ENCODE assay signal across 15 cellular contexts in the genomic region with DNA sequence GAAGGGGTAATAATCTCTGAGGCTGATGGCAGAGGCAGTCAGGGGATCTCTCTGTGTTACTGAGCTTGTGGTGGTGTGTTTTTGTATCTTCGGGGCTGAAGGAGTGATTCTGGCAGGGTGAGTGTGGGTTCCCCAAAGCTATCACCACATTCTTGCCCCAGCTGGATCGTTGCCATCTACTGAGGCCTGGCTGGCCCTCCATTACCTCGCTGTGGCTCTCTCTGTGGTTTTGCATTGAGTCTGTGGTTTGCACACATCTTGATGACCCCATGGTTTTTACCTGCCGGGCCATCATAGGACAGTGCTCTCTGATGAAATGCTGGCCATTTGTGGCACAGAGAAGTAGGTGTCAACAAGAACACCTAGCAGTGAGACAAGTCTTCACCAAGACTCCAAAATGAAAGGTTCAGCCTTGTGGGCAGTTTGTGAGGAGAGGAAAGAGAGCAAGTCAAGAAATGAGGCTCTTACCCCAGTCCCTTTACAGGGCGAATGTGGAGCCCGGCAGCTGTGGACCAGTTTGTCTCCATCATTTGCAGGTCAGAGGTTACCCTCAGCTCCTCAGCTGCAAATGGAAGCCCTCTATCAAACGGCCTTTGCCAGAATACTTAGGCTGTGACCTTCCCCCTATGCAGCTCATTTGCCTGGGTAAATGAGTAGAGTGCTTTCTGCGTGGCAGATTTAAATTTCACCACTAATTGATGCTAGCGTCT.
A peak's percentile ranks its signal among the peaks of the same experiment; 100 is the strongest.
DNase-seq lines count a peak whose midpoint lies in the region; ATAC-seq, FAIRE-seq and TF ChIP-seq lines count a peak whose summit lies in the region.
"Had no signal": no experiment of that assay in that cellular context is flagged by ENCODE, and none has a peak within 500 bp of the region (broad histone marks: within the 10 kb centered on the region; RNA-seq: fewer than 3 reads in every experiment).

No MANE protein-coding gene starts in this region.

- peaks cover 53% of the 10 kb centered on the region for H3K36me3 Mint-ChIP-seq in endodermal cell (ENCODE audit: low read depth)

- no peaks in the 10 kb centered on the region for H3K79me1 ChIP-seq in trophoblast cell (ENCODE audit: low read length)

- H3K27ac ChIP-seq in Panc1 (ENCODE audit: low read length) = no peak overlapping the region
- peak overlapping the region; percentile 29 for H3K27ac ChIP-seq in endodermal cell (ENCODE audit: low read depth, low read length)
- H3K27ac ChIP-seq in small intestine (ENCODE audit: low read depth in 1 of 2, low read length in 1 of 2) = peak overlapping the region; percentile 72 to 78
- H3K27ac ChIP-seq in left lung = no peak overlapping the region
- H3K27ac ChIP-seq in trophoblast cell (ENCODE audit: low read depth, low read length) = no peak overlapping the region
- H3K27ac ChIP-seq: cardiac muscle cell, SJCRH30 had no signal

- H2BK5ac ChIP-seq in trophoblast cell (ENCODE audit: low read depth, low read length, poor library complexity) = no peak overlapping the region

- H4K8ac ChIP-seq in trophoblast cell (ENCODE audit: low read depth, low read length) = no peak overlapping the region

- H3K4me1 ChIP-seq in Panc1 (ENCODE audit: control insufficient read depth, insufficient read depth, low read length) (peaks cover 29% of the 10 kb centered on the region), endodermal cell (ENCODE audit: control insufficient read depth, insufficient read depth, low read length) (no peaks in the 10 kb centered on the region), small intestine (ENCODE audit: control insufficient read depth in 2 of 2, insufficient read depth in 1 of 2, low read depth in 1 of 2, low read length in 1 of 2) (peaks cover 33 to 44% of the 10 kb centered on the region in 2 donors), left lung (peaks cover 34 to 43% of the 10 kb centered on the region in 2 donors), trophoblast cell (ENCODE audit: control insufficient read depth in 1 of 2, insufficient read depth in 2 of 2, low read length in 2 of 2) (peaks cover 7 to 15% of the 10 kb centered on the region in 2 experiments)

- no peak overlapping the region for H2BK12ac ChIP-seq in trophoblast cell (ENCODE audit: low read length)

- no peak overlapping the region for H2AFZ ChIP-seq in trophoblast cell (ENCODE audit: insufficient read depth, low read length, poor library complexity)

- H3K4me2 ChIP-seq in trophoblast cell (ENCODE audit: low read length) = no peak overlapping the region

- peaks cover 3% of the 10 kb centered on the region for H3K4me1 Mint-ChIP-seq in endodermal cell

- intact Hi-C loops in Panc1 (cut with micrococcal nuclease; ENCODE audit: unreplicated experiment) (no loop called here), left lung (cut with DNase I) (no loop called here)

- TF ChIP-seq CTCF in GM12865 (IDR thresholded peaks at IDR 0.05; ENCODE audit: insufficient read depth, low read depth, low read length, missing control alignments) (no peak), Panc1 (IDR thresholded peaks at IDR 0.05) (no peak), endodermal cell (conservative IDR thresholded peaks at IDR 0.05) (no peak), left lung (IDR thresholded peaks at IDR 0.05) (no peak)

- POLR2A ChIA-PET in Panc1 (lab: Charles Lee) = no interaction called here

- H3K27me3 Mint-ChIP-seq in endodermal cell (ENCODE audit: insufficient read depth) = no peaks in the 10 kb centered on the region

- no peak overlapping the region for H3K27ac Mint-ChIP-seq in endodermal cell

- H3K27me3 ChIP-seq in Panc1 (ENCODE audit: control insufficient read depth, insufficient read depth, low read length) (no peaks in the 10 kb centered on the region), endodermal cell (ENCODE audit: control insufficient read depth, insufficient read depth, low read length, poor library complexity, severe bottlenecking) (no peaks in the 10 kb centered on the region), small intestine (ENCODE audit: control insufficient read depth in 2 of 2, insufficient read depth in 2 of 2, low read length in 2 of 2) (no peaks in the 10 kb centered on the region), left lung (no peaks in the 10 kb centered on the region), trophoblast cell (ENCODE audit: insufficient read depth, low read length) (no peaks in the 10 kb centered on the region)
- H3K27me3 ChIP-seq: cardiac muscle cell, SJCRH30 had no signal

- CTCF ChIA-PET in Panc1 (lab: Charles Lee) = no interaction called here

- no peak overlapping the region for H2AK5ac ChIP-seq in trophoblast cell (ENCODE audit: low read length)

- H3K9me3 ChIP-seq in Panc1 (ENCODE audit: control insufficient read depth, insufficient read depth, low read depth, low read length) (no peaks in the 10 kb centered on the region), endodermal cell (ENCODE audit: control insufficient read depth, low read length) (peaks cover 10% of the 10 kb centered on the region), small intestine (ENCODE audit: control insufficient read depth, low read depth) (no peaks in the 10 kb centered on the region), left lung (no peaks in the 10 kb centered on the region), trophoblast cell (ENCODE audit: insufficient read depth, low read depth, low read length) (peaks cover 3% of the 10 kb centered on the region)
- H3K9me3 ChIP-seq: SJCRH30 had no signal

- H3K14ac ChIP-seq in trophoblast cell (ENCODE audit: low read length) = no peak overlapping the region

- no peak for FAIRE-seq in small intestine (lab: Jason Lieb, UNC)
- FAIRE-seq: G401.6 had no signal

- DNase-seq in GM12865 (ENCODE audit: low read depth) (peak; percentile 29), Panc1 (ENCODE audit: low read depth, low spot score) (no peak), endodermal cell (no peak), small intestine (no peak), left lung (no peak), NAMALWA (ENCODE audit: low spot score) (no peak), trophoblast cell (no peak)
- DNase-seq: foreskin melanocyte; midbrain; NCI-H2029 treated with DMSO at 0.1 percent for 48 hours; stimulated activated naive CD4-positive, alpha-beta T cell had no signal

- H3K36me3 ChIP-seq in Panc1 (ENCODE audit: control insufficient read depth, insufficient read depth, low read length) (no peaks in the 10 kb centered on the region), endodermal cell (ENCODE audit: control insufficient read depth, insufficient read depth, low read length) (peaks cover 19% of the 10 kb centered on the region), small intestine (ENCODE audit: control insufficient read depth in 2 of 2, insufficient read depth in 2 of 2, low read length in 2 of 2) (no peaks in the 10 kb centered on the region), left lung (no peaks in the 10 kb centered on the region), trophoblast cell (ENCODE audit: control insufficient read depth in 1 of 2, insufficient read depth in 2 of 2, low read length in 2 of 2) (peaks cover 3 to 4% of the 10 kb centered on the region in 2 experiments)

- no peak overlapping the region for H3K18ac ChIP-seq in trophoblast cell (ENCODE audit: low read length)

- H2BK120ac ChIP-seq in trophoblast cell (ENCODE audit: insufficient read depth, low read length, poor library complexity) = no peak overlapping the region

- H3K23ac ChIP-seq in trophoblast cell (ENCODE audit: low read length) = no peak overlapping the region

- no peak overlapping the region for H4K12ac ChIP-seq in trophoblast cell (ENCODE audit: low read depth, low read length)

- H3K9me3 Mint-ChIP-seq in endodermal cell = peaks cover 6% of the 10 kb centered on the region

- ATAC-seq in Panc1 = peak; percentile 11; the same call in 1 of the 2 replicates
- ATAC-seq in left lung = no peak
- no peak for ATAC-seq in HG03521 (IDR thresholded peaks at IDR 0.05; ENCODE audit: unreplicated experiment)

- H4K91ac ChIP-seq in trophoblast cell (ENCODE audit: low read depth, low read length) = no peak overlapping the region

- H3K4ac ChIP-seq in trophoblast cell (ENCODE audit: low read depth, low read length) = no peak overlapping the region

- H3K4me3 ChIP-seq in GM12865 (ENCODE audit: low read depth, low read length) = no peak overlapping the region
- no peak overlapping the region for H3K4me3 ChIP-seq in Panc1 (ENCODE audit: low read depth in 2 of 2, low read length in 2 of 2)
- H3K4me3 ChIP-seq in endodermal cell (ENCODE audit: low read length) = no peak overlapping the region
- no peak overlapping the region for H3K4me3 ChIP-seq in small intestine (ENCODE audit: low read depth in 1 of 2, low read length in 2 of 2)
- H3K4me3 ChIP-seq in left lung = no peak overlapping the region
- no peak overlapping the region for H3K4me3 ChIP-seq in trophoblast cell (ENCODE audit: low read depth, low read length)
- H3K4me3 ChIP-seq: cardiac muscle cell, SJCRH30 had no signal

- WGBS in endodermal cell (ENCODE audit: insufficient coverage in 1 of 2, insufficient read length in 1 of 2), 2 experiments = 90 to 93% methylated on average over 5 to 9 of the region's 9 CpGs
- 56 to 57% (median 56%) methylated on average over 9 of the region's 9 CpGs for WGBS in small intestine, 3 donors
- no CpG with 5 or more reads among the region's 9 CpGs for WGBS in trophoblast cell (ENCODE audit: extremely low coverage, insufficient coverage, insufficient read length)

- BruUV-seq in Panc1 (replicated peaks; lab: Mats Ljungman, UMichigan) = no TSS peak

- in situ Hi-C loops in Panc1 (cut with HindIII; ENCODE audit: low pct_unique_long_range_greater_than_20kb, low sequenced_read_pairs) = no loop called here

- H3K4me3 Mint-ChIP-seq in endodermal cell = no peak overlapping the region

- H3K9ac ChIP-seq in endodermal cell (ENCODE audit: extremely low read depth, low read length, poor library complexity, severe bottlenecking) (no peak overlapping the region), trophoblast cell (ENCODE audit: low read length) (no peak overlapping the region)

- H3K79me2 ChIP-seq in trophoblast cell (ENCODE audit: control insufficient read depth, insufficient read depth, low read length, poor library complexity) = no peaks in the 10 kb centered on the region

Comparison
In these comparisons a context has a peak if more than half of its experiments do, and no peak if none do; other contexts are left out.
1. H3K27ac ChIP-seq: peak in endodermal cell (single experiment) and small intestine (2 of 2); none in Panc1 (single experiment), left lung (0 of 2) and trophoblast cell (single experiment).